ENCODE assay signal across 10 cellular contexts in the genomic region with DNA sequence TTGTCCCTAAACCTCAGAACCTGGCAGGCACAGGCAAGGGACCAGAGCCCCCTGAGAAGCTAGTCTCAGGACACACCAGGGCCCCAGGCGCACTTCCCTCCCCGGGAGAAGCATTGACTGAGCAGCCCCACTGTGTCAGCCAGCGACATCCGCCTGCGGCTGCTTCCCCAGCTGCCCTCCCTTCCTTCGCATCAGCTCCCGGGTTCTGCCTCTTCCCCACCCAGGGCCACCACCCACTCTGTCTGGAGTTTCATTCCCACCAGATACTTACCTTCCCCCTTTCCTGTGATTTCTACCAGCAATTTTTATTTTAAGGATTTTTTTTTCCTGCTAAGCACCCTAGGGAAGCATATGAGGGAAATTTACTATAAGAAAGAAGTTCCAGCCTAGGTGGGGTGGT.
DNase-seq lines count a peak whose midpoint lies in the region; ATAC-seq and TF ChIP-seq lines count a peak whose summit lies in the region.
"Had no signal": no experiment of that assay in that cellular context is flagged by ENCODE, and none has a peak within 500 bp of the region (broad histone marks: within the 10 kb centered on the region; RNA-seq: fewer than 3 reads in every experiment).

No MANE protein-coding gene starts in this region.

- H3K4me1 ChIP-seq in HUES64 (ENCODE audit: insufficient read depth, low read length) = peaks cover 25% of the 10 kb centered on the region
- H3K4me1 ChIP-seq in colonic mucosa = no peaks in the 10 kb centered on the region

- intact Hi-C loops in colonic mucosa (cut with DNase I) = no loop called here

- H3K4me3 ChIP-seq in HUES64 (ENCODE audit: low read length) = no peak overlapping the region
- no peak overlapping the region for H3K4me3 ChIP-seq in colonic mucosa
- H3K4me3 ChIP-seq: suprapubic skin had no signal

- ATAC-seq in HG02885 (IDR thresholded peaks at IDR 0.05; ENCODE audit: poor library complexity, unreplicated experiment) = no peak
- no peak for ATAC-seq in GM21526 (IDR thresholded peaks at IDR 0.05; ENCODE audit: low FRiP score, unreplicated experiment)

- H3K9me3 ChIP-seq in HUES64 (ENCODE audit: insufficient read depth, low read depth, low read length) (no peaks in the 10 kb centered on the region), colonic mucosa (no peaks in the 10 kb centered on the region)
- H3K9me3 ChIP-seq: suprapubic skin had no signal

- 48% methylated on average over 7 of the region's 7 CpGs for WGBS in HUES64

- H3K9ac ChIP-seq in HUES64 (ENCODE audit: low read depth, low read length) (0 out of 2 replicates have a peak overlapping the region, but pooled peaks have one; percentile 34), colonic mucosa (ENCODE audit: low read depth in 2 of 2, low read length in 2 of 2) (peak overlapping the region in 1 of 2 donors; percentile 16)

- DNase-seq in colonic mucosa (no peak), medulla oblongata (ENCODE audit: extremely low spot score) (peak; percentile 82), substantia nigra (lab: John Stamatoyannopoulos, UW) (peak in 39 of 49 donors; percentile 4 to 80 (median 54)), NCI-H1694 treated with DMSO at 0.1 percent for 48 hours (lab: John Stamatoyannopoulos, UW) (no peak)
- no peak for DNase-seq in activated CD8-positive, alpha-beta memory T cell treated with anti-CD3 and anti-CD28 coated beads, Interleukin-2, amount 50 U/mL, for 48 hours
- DNase-seq: GF-D8 had no signal

- peaks cover 4% of the 10 kb centered on the region; the same call in 1 of the 2 replicates for H3K36me3 ChIP-seq in HUES64 (ENCODE audit: insufficient read depth, low read length)
- H3K36me3 ChIP-seq in colonic mucosa = no peaks in the 10 kb centered on the region
- H3K36me3 ChIP-seq: suprapubic skin had no signal

- H3K27me3 ChIP-seq in HUES64 (ENCODE audit: insufficient read depth, low read length) = no peaks in the 10 kb centered on the region
- no peaks in the 10 kb centered on the region for H3K27me3 ChIP-seq in colonic mucosa
- H3K27me3 ChIP-seq: suprapubic skin had no signal

- no peak for TF ChIP-seq CTCF in colonic mucosa (IDR thresholded peaks at IDR 0.05)

- H3K27ac ChIP-seq in HUES64 (ENCODE audit: low read depth, low read length) (peak overlapping the region; percentile 57; the same call in 1 of the 2 replicates), colonic mucosa (peak overlapping the region; percentile 32), substantia nigra (ENCODE audit: low read depth, low read length, poor library complexity, severe bottlenecking) (peak overlapping the region; percentile 58)
- H3K27ac ChIP-seq: suprapubic skin had no signal

Comparison
In these comparisons a context has a peak if more than half of its experiments do, and no peak if none do; other contexts are left out.
1. DNase-seq: peak in medulla oblongata (single experiment) and substantia nigra (39 of 49); none in colonic mucosa (single experiment), activated CD8-positive, alpha-beta memory T cell treated with anti-CD3 and anti-CD28 coated beads, Interleukin-2, amount 50 U/mL, for 48 hours (single experiment) and NCI-H1694 treated with DMSO at 0.1 percent for 48 hours (single experiment).
2. Peak in every context shown above with its lines, with median percentiles within 50 percentile points of each other: H3K27ac ChIP-seq.